ENCODE assay signal across 1 cellular context in genomic region chr16:982152-983043, GRCh38.
TF ChIP-seq lines count a peak whose summit lies in the region.

No MANE protein-coding gene starts in this region.

TF ChIP-seq in HepG2, 621 proteins besides CTCF, POLR2A, EP300 and RAD21:
- no peak for TF ChIP-seq BCLAF1 (IDR thresholded peaks at IDR 0.05)
- TF ChIP-seq ZNF576 (CRISPR knock-in tag; IDR thresholded peaks at IDR 0.05) = no peak
- no peak for TF ChIP-seq MXI1 (IDR thresholded peaks at IDR 0.05; ENCODE audit: borderline replicate concordance, low read depth, low read length)
- TF ChIP-seq ZNF850 (CRISPR knock-in tag; conservative IDR thresholded peaks at IDR 0.05) = no peak
- TF ChIP-seq ZNF275 (CRISPR knock-in tag; IDR thresholded peaks at IDR 0.05; ENCODE audit: borderline replicate concordance) = no peak
- TF ChIP-seq EZH2 (conservative IDR thresholded peaks at IDR 0.05; ENCODE audit: low read depth, low read length) = 0 out of 2 replicates have a peak, but pooled peaks have one; percentile 27
- TF ChIP-seq ZNF703 (CRISPR knock-in tag; IDR thresholded peaks at IDR 0.05; ENCODE audit: borderline replicate concordance) = no peak
- TF ChIP-seq AFF4 (CRISPR knock-in tag; IDR thresholded peaks at IDR 0.05) = no peak
- no peak for TF ChIP-seq GLMP (CRISPR knock-in tag; IDR thresholded peaks at IDR 0.05; ENCODE audit: borderline replicate concordance)
- TF ChIP-seq YY1 (IDR thresholded peaks at IDR 0.05; ENCODE audit: insufficient read depth, insufficient replicate concordance, low read depth, low read length) = no peak
- TF ChIP-seq ZBTB14 (CRISPR knock-in tag; IDR thresholded peaks at IDR 0.05) = 0 out of 2 replicates have a peak, but pooled peaks have one; percentile 2
- no peak for TF ChIP-seq NFE2L2 (IDR thresholded peaks at IDR 0.05; ENCODE audit: low read length)
- no peak for TF ChIP-seq SP140L (CRISPR knock-in tag; IDR thresholded peaks at IDR 0.05; ENCODE audit: borderline replicate concordance)
- TF ChIP-seq MTF2 (CRISPR knock-in tag; IDR thresholded peaks at IDR 0.05; ENCODE audit: borderline replicate concordance) = peak; percentile 87
